12 cellular contexts compared by ENCODE assay signal in genomic region chr7:146002431-146003078, GRCh38.
DNase-seq lines count a peak whose midpoint lies in the region; ATAC-seq, FAIRE-seq and TF ChIP-seq lines count a peak whose summit lies in the region.
"Had no signal": no experiment of that assay in that cellular context is flagged by ENCODE, and none has a peak within 500 bp of the region (broad histone marks: within the 10 kb centered on the region; RNA-seq: fewer than 3 reads in every experiment).

No MANE protein-coding gene starts in this region.

- no peak for TF ChIP-seq POLR2A in right lobe of liver (IDR thresholded peaks at IDR 0.05)

- no peaks in the 10 kb centered on the region for H3K9me3 Mint-ChIP-seq in WTC11
- H3K9me3 Mint-ChIP-seq: type B pancreatic cell had no signal

- WGBS in right lobe of liver (ENCODE audit: insufficient coverage, low coverage, low lambda C conversion rate, missing lambda C conversion rate), result 28% methylated on average over 7 of the region's 8 CpGs

- H3K27me3 Mint-ChIP-seq in WTC11 (ENCODE audit: low read depth), result peaks cover 11% of the 10 kb centered on the region
- H3K27me3 Mint-ChIP-seq: T-cell, type B pancreatic cell had no signal

- H3K4me3 ChIP-seq in right lobe of liver, result no peak overlapping the region

- FAIRE-seq in GM19239 (lab: Jason Lieb, UNC), result no peak
- FAIRE-seq: H54 had no signal

- no peaks in the 10 kb centered on the region for H3K27me3 ChIP-seq in right lobe of liver

- no peak overlapping the region for H3K4me3 Mint-ChIP-seq in WTC11
- H3K4me3 Mint-ChIP-seq: T-cell, type B pancreatic cell had no signal

- ATAC-seq in GM18858 (IDR thresholded peaks at IDR 0.05; ENCODE audit: unreplicated experiment) (peak; percentile 95), GM21723 (IDR thresholded peaks at IDR 0.05; ENCODE audit: unreplicated experiment) (peak; percentile 91), HG03159 (IDR thresholded peaks at IDR 0.05; ENCODE audit: unreplicated experiment) (peak; percentile 90), WTC11 (peak; percentile 39; the same call in 1 of the 2 replicates), right lobe of liver (no peak)
- ATAC-seq: T-cell had no signal

- TF ChIP-seq CTCF in WTC11 (IDR thresholded peaks at IDR 0.05) (no peak), right lobe of liver (IDR thresholded peaks at IDR 0.05) (no peak)

- intact Hi-C loops in right lobe of liver (cut with DNase I), result no loop called here

- no peaks in the 10 kb centered on the region for H3K36me3 Mint-ChIP-seq in WTC11
- H3K36me3 Mint-ChIP-seq: T-cell, type B pancreatic cell had no signal

- H3K4me1 Mint-ChIP-seq in WTC11, result 0 out of 2 replicates have a peak, but pooled peaks cover 2% of the 10 kb centered on the region
- H3K4me1 Mint-ChIP-seq: T-cell had no signal

- H3K9me3 ChIP-seq in right lobe of liver, result peaks cover 0 to 4% (median 0%) of the 10 kb centered on the region in 4 donors

- no peak overlapping the region for H3K27ac Mint-ChIP-seq in WTC11
- H3K27ac Mint-ChIP-seq: T-cell, type B pancreatic cell had no signal

- no peaks in the 10 kb centered on the region for H3K4me1 ChIP-seq in right lobe of liver

- H3K36me3 ChIP-seq in right lobe of liver, result no peaks in the 10 kb centered on the region

- H3K27ac ChIP-seq in right lobe of liver, result no peak overlapping the region

- CTCF ChIA-PET in WTC11 (lab: Charles Lee), result no interaction called here

- POLR2A ChIA-PET in WTC11 (lab: Charles Lee), result no interaction called here

- DNase-seq in WTC11 (ENCODE audit: low spot score) (no peak), NCI-H524 (lab: John Stamatoyannopoulos, UW) (no peak), right lobe of liver (no peak), T-helper 1 cell (no peak), GM19239 (ENCODE audit: insufficient read length, low spot score) (no peak)
- DNase-seq: AML-193, T-cell had no signal

TF ChIP-seq in WTC11, 78 proteins besides CTCF, POLR2A, EP300 and RAD21 (continues in another document):
- TF ChIP-seq, protein P1, sequence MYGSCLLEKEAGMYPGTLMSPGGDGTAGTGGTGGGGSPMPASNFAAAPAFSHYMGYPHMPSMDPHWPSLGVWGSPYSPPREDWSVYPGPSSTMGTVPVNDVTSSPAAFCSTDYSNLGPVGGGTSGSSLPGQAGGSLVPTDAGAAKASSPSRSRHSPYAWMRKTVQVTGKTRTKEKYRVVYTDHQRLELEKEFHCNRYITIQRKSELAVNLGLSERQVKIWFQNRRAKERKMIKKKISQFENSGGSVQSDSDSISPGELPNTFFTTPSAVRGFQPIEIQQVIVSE (CRISPR knock-in tag; IDR thresholded peaks at IDR 0.05; ENCODE audit: borderline replicate concordance), result no peak
- no peak for TF ChIP-seq TP53 (CRISPR knock-in tag; IDR thresholded peaks at IDR 0.05)
- no peak for TF ChIP-seq STAT6 (CRISPR knock-in tag; conservative IDR thresholded peaks at IDR 0.05; ENCODE audit: low read depth)
- TF ChIP-seq GTF2I (CRISPR knock-in tag; conservative IDR thresholded peaks at IDR 0.05), result no peak
- TF ChIP-seq, protein P2, sequence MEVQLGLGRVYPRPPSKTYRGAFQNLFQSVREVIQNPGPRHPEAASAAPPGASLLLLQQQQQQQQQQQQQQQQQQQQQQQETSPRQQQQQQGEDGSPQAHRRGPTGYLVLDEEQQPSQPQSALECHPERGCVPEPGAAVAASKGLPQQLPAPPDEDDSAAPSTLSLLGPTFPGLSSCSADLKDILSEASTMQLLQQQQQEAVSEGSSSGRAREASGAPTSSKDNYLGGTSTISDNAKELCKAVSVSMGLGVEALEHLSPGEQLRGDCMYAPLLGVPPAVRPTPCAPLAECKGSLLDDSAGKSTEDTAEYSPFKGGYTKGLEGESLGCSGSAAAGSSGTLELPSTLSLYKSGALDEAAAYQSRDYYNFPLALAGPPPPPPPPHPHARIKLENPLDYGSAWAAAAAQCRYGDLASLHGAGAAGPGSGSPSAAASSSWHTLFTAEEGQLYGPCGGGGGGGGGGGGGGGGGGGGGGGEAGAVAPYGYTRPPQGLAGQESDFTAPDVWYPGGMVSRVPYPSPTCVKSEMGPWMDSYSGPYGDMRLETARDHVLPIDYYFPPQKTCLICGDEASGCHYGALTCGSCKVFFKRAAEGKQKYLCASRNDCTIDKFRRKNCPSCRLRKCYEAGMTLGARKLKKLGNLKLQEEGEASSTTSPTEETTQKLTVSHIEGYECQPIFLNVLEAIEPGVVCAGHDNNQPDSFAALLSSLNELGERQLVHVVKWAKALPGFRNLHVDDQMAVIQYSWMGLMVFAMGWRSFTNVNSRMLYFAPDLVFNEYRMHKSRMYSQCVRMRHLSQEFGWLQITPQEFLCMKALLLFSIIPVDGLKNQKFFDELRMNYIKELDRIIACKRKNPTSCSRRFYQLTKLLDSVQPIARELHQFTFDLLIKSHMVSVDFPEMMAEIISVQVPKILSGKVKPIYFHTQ (CRISPR knock-in tag; IDR thresholded peaks at IDR 0.05), result no peak
- TF ChIP-seq NR3C1 (CRISPR knock-in tag; conservative IDR thresholded peaks at IDR 0.05; ENCODE audit: low read depth), result no peak
- TF ChIP-seq ESRRA (CRISPR knock-in tag; IDR thresholded peaks at IDR 0.05; ENCODE audit: borderline replicate concordance), result no peak
- TF ChIP-seq, protein P3, sequence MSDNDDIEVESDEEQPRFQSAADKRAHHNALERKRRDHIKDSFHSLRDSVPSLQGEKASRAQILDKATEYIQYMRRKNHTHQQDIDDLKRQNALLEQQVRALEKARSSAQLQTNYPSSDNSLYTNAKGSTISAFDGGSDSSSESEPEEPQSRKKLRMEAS (CRISPR knock-in tag; IDR thresholded peaks at IDR 0.05), result no peak
- TF ChIP-seq CREB1 (CRISPR knock-in tag; IDR thresholded peaks at IDR 0.05), result no peak
- no peak for TF ChIP-seq SMAD3 (CRISPR knock-in tag; IDR thresholded peaks at IDR 0.05; ENCODE audit: borderline replicate concordance)
- TF ChIP-seq, protein P4, sequence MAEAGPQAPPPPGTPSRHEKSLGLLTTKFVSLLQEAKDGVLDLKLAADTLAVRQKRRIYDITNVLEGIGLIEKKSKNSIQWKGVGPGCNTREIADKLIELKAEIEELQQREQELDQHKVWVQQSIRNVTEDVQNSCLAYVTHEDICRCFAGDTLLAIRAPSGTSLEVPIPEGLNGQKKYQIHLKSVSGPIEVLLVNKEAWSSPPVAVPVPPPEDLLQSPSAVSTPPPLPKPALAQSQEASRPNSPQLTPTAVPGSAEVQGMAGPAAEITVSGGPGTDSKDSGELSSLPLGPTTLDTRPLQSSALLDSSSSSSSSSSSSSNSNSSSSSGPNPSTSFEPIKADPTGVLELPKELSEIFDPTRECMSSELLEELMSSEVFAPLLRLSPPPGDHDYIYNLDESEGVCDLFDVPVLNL (CRISPR knock-in tag; IDR thresholded peaks at IDR 0.05; ENCODE audit: borderline replicate concordance, low read depth), result no peak
- no peak for TF ChIP-seq FOXP4 (CRISPR knock-in tag; IDR thresholded peaks at IDR 0.05)
- TF ChIP-seq CBFB (CRISPR knock-in tag; IDR thresholded peaks at IDR 0.05; ENCODE audit: low read depth), result no peak
- TF ChIP-seq NR1H2 (CRISPR knock-in tag; IDR thresholded peaks at IDR 0.05), result no peak

Comparison
In these comparisons a context has a peak if more than half of its experiments do, and no peak if none do; other contexts are left out.
1. ATAC-seq: peak in GM18858 (single experiment), GM21723 (single experiment), HG03159 (single experiment) and WTC11 (single experiment); none in right lobe of liver (0 of 4).